17 cellular contexts compared by ENCODE assay signal in genomic region chr12:106315523-106315922, GRCh38.
"Had no signal": no experiment of that assay in that cellular context is flagged by ENCODE, and none has a peak within 500 bp of the region (broad histone marks: within the 10 kb centered on the region; RNA-seq: fewer than 3 reads in every experiment).

No MANE protein-coding gene starts in this region.

- ATAC-seq: activated CD8-positive, alpha-beta T cell treated with anti-CD3 and anti-CD28 coated beads for 36 hours; activated T-cell treated with anti-CD3 and anti-CD28 coated beads, Interleukin-2, amount 50 U/mL, for 4 hours; lower lobe of right lung; natural killer cell treated with Interleukin-12 subunit alpha and Interleukin-12 subunit beta and Interleukin-15 and Interleukin-18, amount 100 ng/mL, for 72 hours; stimulated activated memory B cell treated with anti-CD40 and anti-IgM and Interleukin-4, amounts not matched to agents 10 μg/mL and 1 μg/mL and 100 μg/mL, for 72 hours had no signal

- H3K4me3 Mint-ChIP-seq: activated B cell treated with CpG ODN at 0.5 μM for 24 hours; activated CD8-positive, alpha-beta T cell treated with anti-CD3 and anti-CD28 coated beads for 36 hours; activated naive CD4-positive, alpha-beta T cell treated with anti-CD3 and anti-CD28 coated beads, Interleukin-2, amount 10 ng/mL, durations not matched to agents 7 days and 5 days; activated T-cell treated with anti-CD3 and anti-CD28 coated beads, Interleukin-2, amount 50 U/mL, for 4 hours; natural killer cell treated with Interleukin-12 subunit alpha and Interleukin-12 subunit beta and Interleukin-15 and Interleukin-18, amount 100 ng/mL, for 72 hours; stimulated activated memory B cell treated with anti-CD40 and anti-IgM and Interleukin-4, amounts not matched to agents 10 μg/mL and 1 μg/mL and 100 μg/mL, for 72 hours had no signal

- H3K27ac Mint-ChIP-seq: activated B cell treated with CpG ODN at 0.5 μM for 24 hours; activated CD8-positive, alpha-beta T cell treated with anti-CD3 and anti-CD28 coated beads for 36 hours; activated naive CD4-positive, alpha-beta T cell treated with anti-CD3 and anti-CD28 coated beads, Interleukin-2, amount 10 ng/mL, durations not matched to agents 7 days and 5 days; natural killer cell treated with Interleukin-12 subunit alpha and Interleukin-12 subunit beta and Interleukin-15 and Interleukin-18, amount 100 ng/mL, for 72 hours had no signal

- H3K9me3 Mint-ChIP-seq: activated B cell treated with CpG ODN at 0.5 μM for 24 hours; activated CD8-positive, alpha-beta T cell treated with anti-CD3 and anti-CD28 coated beads for 36 hours; activated naive CD4-positive, alpha-beta T cell treated with anti-CD3 and anti-CD28 coated beads, Interleukin-2, amount 10 ng/mL, durations not matched to agents 7 days and 5 days; activated T-cell treated with anti-CD3 and anti-CD28 coated beads, Interleukin-2, amount 50 U/mL, for 4 hours; natural killer cell treated with Interleukin-12 subunit alpha and Interleukin-12 subunit beta and Interleukin-15 and Interleukin-18, amount 100 ng/mL, for 72 hours; stimulated activated memory B cell treated with anti-CD40 and anti-IgM and Interleukin-4, amounts not matched to agents 10 μg/mL and 1 μg/mL and 100 μg/mL, for 72 hours had no signal

- H3K4me3 ChIP-seq: adrenal gland, lower lobe of right lung, sigmoid colon, thoracic aorta, upper lobe of left lung had no signal

- H3K27me3 Mint-ChIP-seq: activated B cell treated with CpG ODN at 0.5 μM for 24 hours; activated CD8-positive, alpha-beta T cell treated with anti-CD3 and anti-CD28 coated beads for 36 hours; activated naive CD4-positive, alpha-beta T cell treated with anti-CD3 and anti-CD28 coated beads, Interleukin-2, amount 10 ng/mL, durations not matched to agents 7 days and 5 days; natural killer cell treated with Interleukin-12 subunit alpha and Interleukin-12 subunit beta and Interleukin-15 and Interleukin-18, amount 100 ng/mL, for 72 hours; stimulated activated memory B cell treated with anti-CD40 and anti-IgM and Interleukin-4, amounts not matched to agents 10 μg/mL and 1 μg/mL and 100 μg/mL, for 72 hours had no signal

- H3K27me3 ChIP-seq: adrenal gland, sigmoid colon, upper lobe of left lung had no signal

- H3K27ac ChIP-seq: adrenal gland, lower lobe of right lung, sigmoid colon, thoracic aorta, upper lobe of left lung had no signal

- DNase-seq: activated B cell treated with CpG ODN at 0.5 μM for 24 hours; activated CD4-positive, alpha-beta T cell treated with anti-CD3 and anti-CD28 coated beads for 48 hours; activated CD8-positive, alpha-beta T cell treated with anti-CD3 and anti-CD28 coated beads for 36 hours; activated naive CD4-positive, alpha-beta T cell treated with anti-CD3 and anti-CD28 coated beads, Interleukin-2, amount 10 ng/mL, durations not matched to agents 7 days and 5 days; activated T-cell treated with anti-CD3 and anti-CD28 coated beads, Interleukin-2, amount 50 U/mL, for 4 hours; adrenal gland; cerebellar nuclear complex; cortex of kidney; lower lobe of right lung; occipital lobe; posterior cingulate gyrus; sigmoid colon; stimulated activated CD4-positive, alpha-beta T cell treated with anti-CD3 and anti-CD28 coated beads, Interleukin-4, amount 100 ng/mL, for 4 hours; upper lobe of left lung had no signal

- H3K9me3 ChIP-seq: adrenal gland, lower lobe of right lung, sigmoid colon, thoracic aorta, upper lobe of left lung had no signal
